Comparison of ENCODE assay signal across 1 cellular context in genomic region chr3:128367726-128368125, GRCh38.
TF ChIP-seq lines count a peak whose summit lies in the region.

No MANE protein-coding gene starts in this region.

TF ChIP-seq in WTC11, 78 proteins besides CTCF, POLR2A, EP300 and RAD21 (continued from another document):
- TF ChIP-seq FOXP4 (CRISPR knock-in tag; IDR thresholded peaks at IDR 0.05): no peak
- no peak for TF ChIP-seq ZNF396 (CRISPR knock-in tag; IDR thresholded peaks at IDR 0.05; ENCODE audit: borderline replicate concordance)
- TF ChIP-seq GTF2I (CRISPR knock-in tag; conservative IDR thresholded peaks at IDR 0.05): no peak
- peak; percentile 62; the same call in 1 of the 2 replicates for TF ChIP-seq USF1 (CRISPR knock-in tag; IDR thresholded peaks at IDR 0.05)
- TF ChIP-seq USF2 (CRISPR knock-in tag; IDR thresholded peaks at IDR 0.05): peak; percentile 75
TF ChIP-seq in WTC11: peak in this region for 2.
